Comparison of ENCODE assay signal across 10 cellular contexts in the genomic region with DNA sequence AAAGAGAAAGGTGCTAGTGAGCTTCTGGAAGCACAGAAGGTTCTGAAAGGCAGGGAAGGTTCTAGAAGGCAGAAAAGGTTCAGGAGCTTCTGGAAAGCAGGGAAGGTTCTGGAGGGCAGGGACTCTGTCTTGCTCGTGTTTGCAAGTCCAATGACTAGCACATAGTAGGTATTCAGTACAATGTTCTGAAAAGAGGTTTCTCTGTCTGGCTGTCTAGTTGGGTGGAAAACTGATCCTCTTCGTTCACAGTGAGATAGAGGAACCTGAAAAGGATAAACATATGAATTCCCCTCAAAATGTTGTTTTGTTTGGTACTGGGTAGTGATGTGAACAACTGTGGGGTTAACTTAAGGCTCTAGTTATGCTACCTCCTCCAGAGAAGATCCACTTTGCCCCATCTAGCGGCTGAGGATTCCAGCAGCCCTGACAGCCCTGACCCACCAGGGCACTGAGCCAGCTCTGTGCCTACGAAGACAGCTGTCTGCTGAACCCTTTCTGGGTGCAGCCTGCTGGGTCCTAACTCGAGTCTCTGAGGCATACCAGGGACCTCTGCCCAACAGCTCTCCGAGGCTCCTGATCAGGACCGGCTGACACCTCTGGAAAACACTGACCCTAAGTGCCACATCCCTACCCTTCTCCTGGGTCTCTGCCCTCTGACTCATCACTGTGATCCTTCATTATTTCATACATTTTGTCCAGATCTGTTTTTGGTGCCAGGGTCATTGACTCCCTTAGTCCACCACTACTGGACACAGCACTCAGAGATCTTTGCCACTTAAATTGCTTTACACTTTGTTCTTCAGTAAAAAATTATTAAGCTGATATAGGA. TPM values are rescaled to one million over a fixed set of nuclear protein-coding genes. Genes with fewer than 3 reads are reported as not detected.
A peak's percentile ranks its signal among the peaks of the same experiment; 100 is the strongest.
DNase-seq lines count a peak whose midpoint lies in the region; ATAC-seq, FAIRE-seq and TF ChIP-seq lines count a peak whose summit lies in the region.
"Had no signal": no experiment of that assay in that cellular context is flagged by ENCODE, and none has a peak within 500 bp of the region (broad histone marks: within the 10 kb centered on the region; RNA-seq: fewer than 3 reads in every experiment).

No MANE protein-coding gene starts in this region.

- no peak for TF ChIP-seq RAD21 in HepG2 (CRISPR knock-in tag; IDR thresholded peaks at IDR 0.05)

- H3K27ac ChIP-seq in HepG2 (ENCODE audit: extremely low read length, insufficient read depth, low read length) (no peak overlapping the region), vagina (no peak overlapping the region), esophagus squamous epithelium (no peak overlapping the region)
- H3K27ac ChIP-seq: psoas muscle had no signal

- H3K4me3 ChIP-seq in HepG2 (replicated peaks in 1 of 3; ENCODE audit: insufficient read depth in 1 of 3, low read depth in 2 of 3, low read length in 3 of 3), result no peak overlapping the region
- H3K4me3 ChIP-seq in vagina, result no peak overlapping the region
- H3K4me3 ChIP-seq in esophagus squamous epithelium, result no peak overlapping the region
- H3K4me3 ChIP-seq: psoas muscle had no signal

- TF ChIP-seq EP300 in HepG2 (IDR thresholded peaks at IDR 0.05; ENCODE audit: low read depth in 2 of 2, low read length in 2 of 2), result no peak
- no peak for TF ChIP-seq EP300 in HepG2 (CRISPR knock-in tag; IDR thresholded peaks at IDR 0.05; ENCODE audit: borderline replicate concordance)

- peaks cover 38% of the 10 kb centered on the region for H3K79me2 ChIP-seq in HepG2 (ENCODE audit: insufficient read depth, low read length)

- H3K4me1 ChIP-seq in HepG2 (ENCODE audit: insufficient read depth, low read length), result peaks cover 31% of the 10 kb centered on the region
- H3K4me1 ChIP-seq in vagina, result no peaks in the 10 kb centered on the region
- H3K4me1 ChIP-seq in esophagus squamous epithelium, result no peaks in the 10 kb centered on the region
- H3K4me1 ChIP-seq: psoas muscle had no signal

- peak; percentile 76 for ATAC-seq in HepG2
- no peak for ATAC-seq in HG03108 (IDR thresholded peaks at IDR 0.05; ENCODE audit: unreplicated experiment)
- ATAC-seq: activated CD8-positive, alpha-beta T cell treated with anti-CD3 and anti-CD28 coated beads for 36 hours; psoas muscle had no signal

- H3K4me2 ChIP-seq in HepG2 (ENCODE audit: low read depth, low read length), result no peak overlapping the region

- H2AFZ ChIP-seq in HepG2 (ENCODE audit: low read length), result no peak overlapping the region

- intact Hi-C loops in HepG2 (cut with micrococcal nuclease; ENCODE audit: unreplicated experiment), result no loop called here
- intact Hi-C loops in vagina (cut with DNase I), result no loop called here
- intact Hi-C loops in esophagus squamous epithelium (cut with DNase I), result no loop called here

- no peak for TF ChIP-seq POLR2A in HepG2 (IDR thresholded peaks at IDR 0.05; ENCODE audit: insufficient read depth in 1 of 2, low read depth in 2 of 2, low read length in 2 of 2)
- no peak for TF ChIP-seq POLR2A in vagina (IDR thresholded peaks at IDR 0.05)
- TF ChIP-seq POLR2A in esophagus squamous epithelium (IDR thresholded peaks at IDR 0.05), result no peak

- H3K27me3 ChIP-seq in HepG2 (ENCODE audit: control insufficient read depth in 1 of 2, insufficient read depth in 2 of 2, low read length in 2 of 2) (no peaks in the 10 kb centered on the region), vagina (peaks cover 7% of the 10 kb centered on the region), esophagus squamous epithelium (peaks cover 0 to 47% (median 0%) of the 10 kb centered on the region in 4 donors)

- TF ChIP-seq CTCF in HepG2 (CRISPR knock-in tag; IDR thresholded peaks at IDR 0.05) (peak; percentile 35), vagina (IDR thresholded peaks at IDR 0.05) (no peak), esophagus squamous epithelium (IDR thresholded peaks at IDR 0.05) (no peak)

- 63% methylated on average over 4 of the region's 7 CpGs for WGBS in HepG2 (ENCODE audit: low lambda C conversion rate)
- WGBS in esophagus squamous epithelium, 2 donors, result 31 to 43% methylated on average over 5 to 7 of the region's 7 CpGs

- H3K9me3 ChIP-seq in HepG2 (ENCODE audit: low read length), result no peaks in the 10 kb centered on the region
- H3K9me3 ChIP-seq in vagina, result no peaks in the 10 kb centered on the region
- no peaks in the 10 kb centered on the region for H3K9me3 ChIP-seq in esophagus squamous epithelium
- H3K9me3 ChIP-seq: psoas muscle had no signal

- POLR2A ChIA-PET in HepG2 (lab: Yijun Ruan, JAX), result interaction anchor here (1.1 kb wide), 1 partner anchor 10 kb away, joined by 3 read pairs; no protein-coding TSS in a partner anchor

- H3K36me3 ChIP-seq in HepG2 (replicated peaks in 1 of 2; ENCODE audit: control insufficient read depth in 1 of 2, insufficient read depth in 2 of 2, low read length in 2 of 2) (no peaks in the 10 kb centered on the region; a peak in 1 of 5 replicates), vagina (no peaks in the 10 kb centered on the region), esophagus squamous epithelium (no peaks in the 10 kb centered on the region)

- peak; percentile 22 for DNase-seq in GF-D8 (lab: John Stamatoyannopoulos, UW)
- peak; percentile 69 for DNase-seq in LHCN-M2 (ENCODE audit: low read depth)
- DNase-seq in RPMI7951 (ENCODE audit: low read depth), result peak; percentile 14
- DNase-seq in HepG2 (ENCODE audit: low spot score), result peak; percentile 27
- DNase-seq in NCI-H774 (lab: John Stamatoyannopoulos, UW), result no peak
- no peak for DNase-seq in vagina (ENCODE audit: extremely low spot score in 2 of 2)
- DNase-seq in esophagus squamous epithelium (lab: John Stamatoyannopoulos, UW), result no peak
- DNase-seq: activated CD8-positive, alpha-beta T cell treated with anti-CD3 and anti-CD28 coated beads for 36 hours; psoas muscle had no signal

- in situ Hi-C loops in HepG2 (cut with HindIII; ENCODE audit: extremely low pct_ligation_motif_present, low pct_unique_long_range_greater_than_20kb), result no loop called here

- H3K9ac ChIP-seq in HepG2 (ENCODE audit: insufficient read depth, low read depth, low read length), result no peak overlapping the region; the same call in 1 of the 2 replicates

- BruUV-seq in HepG2 (replicated peaks; lab: Mats Ljungman, UMichigan), result no TSS peak

- CTCF ChIA-PET in HepG2 (lab: Yijun Ruan, JAX; ENCODE audit: low intra/inter-chr PET ratio, low total read pairs), result interaction anchor here (1.5 kb wide), 1 partner anchor 75 kb away, joined by 4 read pairs; no protein-coding TSS in a partner anchor

- H4K20me1 ChIP-seq in HepG2 (ENCODE audit: insufficient read depth, low read length), result peaks cover 18% of the 10 kb centered on the region; the same call in 1 of the 2 replicates

- FAIRE-seq in HepG2 (lab: Jason Lieb, UNC), result peak; percentile 75

TF ChIP-seq in HepG2, 621 proteins besides CTCF, POLR2A, EP300 and RAD21 (continues in another document):
- TF ChIP-seq ZKSCAN1 (IDR thresholded peaks at IDR 0.05; ENCODE audit: low read length) (peak; percentile 76), STAG1 (CRISPR knock-in tag; IDR thresholded peaks at IDR 0.05) (peak; percentile 22; the same call in 1 of the 2 replicates)

RNA-seq across cellular contexts. Expression of a gene that starts 15.4 kb away (rescaled TPM):
- total RNA-seq in LHCN-M2 (2014; rRNA removed) (0.11 TPM in 1 of 2 replicates, not detected in the other), HepG2 (2016; rRNA removed; fragmentation: Illumina TruSeq; extraction: Trizol) (1.7 and 2.5 TPM in 2 replicates), vagina (7.4 TPM), esophagus squamous epithelium (1 to 10 TPM in 2 of 4 donors, under 1 TPM in 2; 0.38 to 2.7 (median 1.0) TPM)
- 0.11 TPM for polyA plus RNA-seq in LHCN-M2 (2012)
- 6.8 and 9.0 TPM in 2 replicates for total RNA-seq in RPMI7951 (2014; rRNA removed; shearing (Covaris generic))
- total RNA-seq in HepG2 (2016; cell fraction: cytosol; rRNA removed; fragmentation: Illumina TruSeq; extraction: Trizol; ENCODE audit: low read depth), result 0.88 and 1.4 TPM in 2 replicates
- 1.4 and 2.6 TPM in 2 replicates for total RNA-seq in HepG2 (2016; cell fraction: insoluble cytoplasmic fraction; rRNA removed; fragmentation: Illumina TruSeq; extraction: Trizol)
- 2.3 TPM in 2 replicates for total RNA-seq in HepG2 (2016; cell fraction: membrane; rRNA removed; fragmentation: Illumina TruSeq; extraction: Trizol)
- total RNA-seq in HepG2 (2016; cell fraction: nucleus; rRNA removed; fragmentation: Illumina TruSeq; extraction: Trizol), result 3.7 and 5.0 TPM in 2 replicates
- 24.2 and 50.0 TPM in 2 replicates for polyA plus RNA-seq in HepG2 (2011; rRNA removed)
- 42.2 and 59.6 TPM in 2 replicates for polyA plus RNA-seq in HepG2 (2011; cell fraction: cytosol; rRNA removed)
- 73.6 and 81.5 TPM in 2 replicates for polyA plus RNA-seq in HepG2 (2011; cell fraction: nucleus; rRNA removed)
- polyA plus RNA-seq in HepG2 (2012), result 49.0 and 72.5 TPM in 2 replicates
- polyA plus RNA-seq in HepG2 (2016; cell fraction: cytosol; fragmentation: Illumina TruSeq; extraction: Trizol; ENCODE audit: low read depth), result 0.94 and 1.3 TPM in 2 replicates
- polyA plus RNA-seq in HepG2 (2016; cell fraction: insoluble cytoplasmic fraction; fragmentation: Illumina TruSeq; extraction: Trizol; ENCODE audit: low read depth), result 2.5 TPM in 2 replicates
- polyA plus RNA-seq in HepG2 (2016; cell fraction: membrane; fragmentation: Illumina TruSeq; extraction: Trizol; ENCODE audit: low read depth), result 1.7 and 2.2 TPM in 2 replicates
- polyA plus RNA-seq in HepG2 (2016; cell fraction: nucleus; fragmentation: Illumina TruSeq; extraction: Trizol; ENCODE audit: insufficient read depth, low read depth), result 3.0 and 5.1 TPM in 2 replicates
- 35.1 TPM in 1 of 2 replicates, not detected in the other for polyA minus RNA-seq in HepG2 (2011; rRNA and poly(A)+ RNA removed; ENCODE audit: low replicate concordance)
- polyA minus RNA-seq in HepG2 (2011; cell fraction: cytosol; rRNA and poly(A)+ RNA removed), result 18.6 and 43.5 TPM in 2 replicates
- 33.3 and 45.4 TPM in 2 replicates for polyA minus RNA-seq in HepG2 (2011; cell fraction: nucleus; rRNA and poly(A)+ RNA removed)

Comparison
In these comparisons a context has a peak if more than half of its experiments do, and no peak if none do; other contexts are left out.
1. DNase-seq: peak in GF-D8 (single experiment), LHCN-M2 (single experiment), RPMI7951 (single experiment) and HepG2 (single experiment); none in NCI-H774 (single experiment), vagina (0 of 2) and esophagus squamous epithelium (single experiment).